ENCODE assay signal across 12 cellular contexts in the genomic region with DNA sequence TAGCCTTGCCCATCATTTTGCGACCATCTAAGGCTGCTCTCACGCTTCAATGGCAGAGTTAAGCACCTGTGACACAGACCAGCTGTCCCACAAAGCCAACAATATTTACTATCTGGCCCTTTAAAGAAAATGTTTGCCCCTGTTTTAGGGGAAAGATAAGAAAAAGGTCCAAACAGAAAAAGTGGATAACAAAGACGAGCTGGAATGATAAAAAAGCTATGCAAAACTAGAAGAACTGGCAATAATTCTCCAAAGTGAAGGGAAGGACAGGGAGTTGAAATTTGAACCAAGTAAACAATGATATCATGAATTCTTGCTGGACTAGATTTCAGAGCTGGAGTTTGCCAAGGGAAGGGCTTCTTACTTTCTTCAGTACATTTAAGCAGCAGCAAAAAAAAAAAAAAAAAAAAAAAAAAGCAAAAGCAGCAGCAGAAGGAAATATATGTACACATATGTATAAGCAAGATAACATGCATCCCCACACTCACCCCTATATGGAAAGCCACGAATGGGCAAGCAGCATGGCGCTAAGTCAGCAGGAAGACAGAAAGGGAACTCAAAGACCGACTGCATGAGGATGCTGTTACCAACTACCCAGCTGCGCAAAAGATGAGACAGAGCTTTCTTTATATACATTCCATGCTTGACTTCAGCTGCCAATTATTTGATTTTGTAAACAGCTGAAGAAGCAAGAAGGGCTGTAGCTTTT. TPM values are rescaled to one million over a fixed set of nuclear protein-coding genes. Genes with fewer than 3 reads are reported as not detected.
A peak's percentile ranks its signal among the peaks of the same experiment; 100 is the strongest.
DNase-seq lines count a peak whose midpoint lies in the region; ATAC-seq and TF ChIP-seq lines count a peak whose summit lies in the region.
"Had no signal": no experiment of that assay in that cellular context is flagged by ENCODE, and none has a peak within 500 bp of the region (broad histone marks: within the 10 kb centered on the region; RNA-seq: fewer than 3 reads in every experiment).

No MANE protein-coding gene starts in this region.

- H2AFZ ChIP-seq in OCI-LY7 (ENCODE audit: low read length), result no peak overlapping the region

- H3K36me3 ChIP-seq in OCI-LY7 (ENCODE audit: insufficient read depth, low read length) (peaks cover 68% of the 10 kb centered on the region), ovary (no peaks in the 10 kb centered on the region)

- no peaks in the 10 kb centered on the region for H4K20me1 ChIP-seq in OCI-LY7 (ENCODE audit: insufficient read depth, low read length)

- peaks cover 62% of the 10 kb centered on the region for H3K79me2 ChIP-seq in OCI-LY7 (ENCODE audit: insufficient read depth, low read depth, low read length)

- H3K9me3 Mint-ChIP-seq in activated CD8-positive, alpha-beta memory T cell treated with anti-CD3 and anti-CD28 coated beads, Interleukin-2, amount 10 ng/mL, durations not matched to agents 7 days and 5 days (ENCODE audit: low read depth), result no peaks in the 10 kb centered on the region

- peak overlapping the region; percentile 68 for H3K27ac ChIP-seq in OCI-LY7 (ENCODE audit: low read depth, low read length, poor library complexity, severe bottlenecking)
- H3K27ac ChIP-seq in ovary, result peak overlapping the region in 1 of 2 donors; percentile 59

- peak overlapping the region; percentile 28 for H3K27ac Mint-ChIP-seq in activated CD8-positive, alpha-beta memory T cell treated with anti-CD3 and anti-CD28 coated beads, Interleukin-2, amount 10 ng/mL, durations not matched to agents 7 days and 5 days

- TF ChIP-seq CTCF in OCI-LY7 (conservative IDR thresholded peaks at IDR 0.05; ENCODE audit: low read length) (no peak), fibroblast of pulmonary artery (IDR thresholded peaks at IDR 0.05; ENCODE audit: low read length, missing control alignments) (no peak), ovary (IDR thresholded peaks at IDR 0.05) (no peak)

- H3K27me3 ChIP-seq in ovary, result no peaks in the 10 kb centered on the region

- H3K4me1 Mint-ChIP-seq in activated CD8-positive, alpha-beta memory T cell treated with anti-CD3 and anti-CD28 coated beads, Interleukin-2, amount 10 ng/mL, durations not matched to agents 7 days and 5 days, result peaks cover 63% of the 10 kb centered on the region

- CTCF ChIA-PET in activated CD8-positive, alpha-beta memory T cell treated with anti-CD3 and anti-CD28 coated beads, Interleukin-2, amount 10 ng/mL, durations not matched to agents 7 days and 5 days (lab: Charles Lee), result interaction anchor here (0.9 to 2.1 kb wide), 3 partner anchors 11 to 31 kb away, joined by 3 to 6 read pairs (median 3); a partner anchor contains a TSS
- CTCF ChIA-PET in OCI-LY7 (lab: Charles Lee; ENCODE audit: unreplicated experiment), result no interaction called here

- peak overlapping the region; percentile 60 for H3K4me2 ChIP-seq in OCI-LY7 (ENCODE audit: low read length)

- no TSS peak for BruUV-seq in OCI-LY7 (replicated peaks; lab: Mats Ljungman, UMichigan)

- peaks cover 57% of the 10 kb centered on the region for H3K36me3 Mint-ChIP-seq in activated CD8-positive, alpha-beta memory T cell treated with anti-CD3 and anti-CD28 coated beads, Interleukin-2, amount 10 ng/mL, durations not matched to agents 7 days and 5 days

- TF ChIP-seq EP300 in ovary (IDR thresholded peaks at IDR 0.05), result no peak

- intact Hi-C loops in OCI-LY7 (cut with micrococcal nuclease; ENCODE audit: unreplicated experiment) (no loop called here), ovary (cut with DNase I) (no loop called here)

- H3K4me1 ChIP-seq in OCI-LY7 (ENCODE audit: insufficient read depth, low read length, poor library complexity, severe bottlenecking) (peaks cover 32% of the 10 kb centered on the region), ovary (ENCODE audit: insufficient read depth) (peaks cover 11% of the 10 kb centered on the region)

- H3K4me3 Mint-ChIP-seq in activated CD8-positive, alpha-beta memory T cell treated with anti-CD3 and anti-CD28 coated beads, Interleukin-2, amount 10 ng/mL, durations not matched to agents 7 days and 5 days, result no peak overlapping the region
- H3K4me3 Mint-ChIP-seq: neural crest cell had no signal

- H3K9me3 ChIP-seq in OCI-LY7 (ENCODE audit: low read length), result no peaks in the 10 kb centered on the region
- no peaks in the 10 kb centered on the region for H3K9me3 ChIP-seq in ovary

- DNase-seq in activated CD8-positive, alpha-beta memory T cell treated with anti-CD3 and anti-CD28 coated beads, Interleukin-2, amount 10 ng/mL, durations not matched to agents 7 days and 5 days, result no peak
- no peak for DNase-seq in activated CD8-positive, alpha-beta memory T cell treated with anti-CD3 and anti-CD28 coated beads for 24 hours
- DNase-seq in OCI-LY7 (ENCODE audit: low spot score) (peak; percentile 66), fibroblast of pulmonary artery (ENCODE audit: low read depth) (peak; percentile 65), stromal cell of bone marrow (ENCODE audit: low read depth) (peak; percentile 30), ovary (no peak), COLO829 (ENCODE audit: low spot score) (no peak), ACHN (no peak)
- DNase-seq: DND-41; effector CD8-positive, alpha-beta T cell; T-helper 9 cell had no signal

- POLR2A ChIA-PET in OCI-LY7 (lab: Charles Lee), result interaction anchor here (0.6 to 1.9 kb wide), 9 partner anchors 9 to 894 kb away, joined by 3 to 17 read pairs (median 4); a partner anchor contains a TSS

- no peak for ATAC-seq in activated CD8-positive, alpha-beta memory T cell treated with anti-CD3 and anti-CD28 coated beads, Interleukin-2, amount 10 ng/mL, durations not matched to agents 7 days and 5 days

- H3K4me3 ChIP-seq in OCI-LY7 (ENCODE audit: low read depth, low read length, poor library complexity, severe bottlenecking) (peak overlapping the region; percentile 46), fibroblast of pulmonary artery (replicated peaks; ENCODE audit: low read depth, low read length) (no peak overlapping the region), ovary (no peak overlapping the region)

- H3K9me2 ChIP-seq in OCI-LY7 (ENCODE audit: insufficient read depth, low read length), result no peaks in the 10 kb centered on the region

- no peaks in the 10 kb centered on the region for H3K27me3 Mint-ChIP-seq in activated CD8-positive, alpha-beta memory T cell treated with anti-CD3 and anti-CD28 coated beads, Interleukin-2, amount 10 ng/mL, durations not matched to agents 7 days and 5 days

- in situ Hi-C loops in ACHN (cut with HindIII; ENCODE audit: low pct_ligation_motif_present, low pct_unique_long_range_greater_than_20kb, low sequenced_read_pairs), result no loop called here

- WGBS in ovary, 3 donors, result 40 to 45% (median 43%) methylated on average over 7 of the region's 7 CpGs

- no peak for TF ChIP-seq POLR2A in ovary (IDR thresholded peaks at IDR 0.05)

RNA-seq across cellular contexts. Expression of a gene that starts 12.4 kb away (rescaled TPM):
- total RNA-seq in activated CD8-positive, alpha-beta memory T cell treated with anti-CD3 and anti-CD28 coated beads, Interleukin-2, amount 10 ng/mL, durations not matched to agents 7 days and 5 days, result 10 to 100 TPM; 18.4 to 19.1 TPM
- 16.4 and 22.2 TPM in 2 replicates for total RNA-seq in OCI-LY7 (2014; rRNA removed; shearing (Covaris generic))
- 27.0 and 32.3 TPM in 2 replicates for total RNA-seq in OCI-LY7 (2022)
- 10 to 100 TPM; 18.6 to 26.5 (median 21.1) TPM for total RNA-seq in ovary
- polyA plus RNA-seq in ovary, result 10 to 100 TPM; 10.7 to 11.2 TPM

RNA-seq across cellular contexts. Expression of a gene that starts 12.6 kb away (rescaled TPM):
- total RNA-seq in activated CD8-positive, alpha-beta memory T cell treated with anti-CD3 and anti-CD28 coated beads, Interleukin-2, amount 10 ng/mL, durations not matched to agents 7 days and 5 days, result 10 to 100 TPM; 32.3 to 45.8 TPM
- 60.7 and 71.0 TPM in 2 replicates for total RNA-seq in OCI-LY7 (2014; rRNA removed; shearing (Covaris generic))
- total RNA-seq in OCI-LY7 (2022) (64.7 and 69.8 TPM in 2 replicates), ovary (10 to 100 TPM; 27.0 to 35.7 (median 33.7) TPM)
- polyA plus RNA-seq in ovary, result 10 to 100 TPM; 21.8 to 22.2 TPM

RNA-seq across cellular contexts. Expression of a gene that starts 33.0 kb away (rescaled TPM):
- total RNA-seq in activated CD8-positive, alpha-beta memory T cell treated with anti-CD3 and anti-CD28 coated beads, Interleukin-2, amount 10 ng/mL, durations not matched to agents 7 days and 5 days, result 10 to 100 TPM; 13.7 to 20.3 TPM
- total RNA-seq in OCI-LY7 (2014; rRNA removed; shearing (Covaris generic)), result 11.2 and 14.1 TPM in 2 replicates
- total RNA-seq in OCI-LY7 (2022), result 9.4 and 11.7 TPM in 2 replicates
- 10 to 100 TPM; 22.3 to 37.2 (median 26.2) TPM for total RNA-seq in ovary
- 10 to 100 TPM; 29.2 to 46.3 TPM for polyA plus RNA-seq in ovary

Comparison
In these comparisons a context has a peak if more than half of its experiments do, and no peak if none do; other contexts are left out.
1. DNase-seq: peak in OCI-LY7 (single experiment), fibroblast of pulmonary artery (single experiment) and stromal cell of bone marrow (single experiment); none in activated CD8-positive, alpha-beta memory T cell treated with anti-CD3 and anti-CD28 coated beads, Interleukin-2, amount 10 ng/mL, durations not matched to agents 7 days and 5 days (single experiment), activated CD8-positive, alpha-beta memory T cell treated with anti-CD3 and anti-CD28 coated beads for 24 hours (single experiment), ovary (0 of 5), COLO829 (single experiment) and ACHN (single experiment).